In the genomic region with DNA sequence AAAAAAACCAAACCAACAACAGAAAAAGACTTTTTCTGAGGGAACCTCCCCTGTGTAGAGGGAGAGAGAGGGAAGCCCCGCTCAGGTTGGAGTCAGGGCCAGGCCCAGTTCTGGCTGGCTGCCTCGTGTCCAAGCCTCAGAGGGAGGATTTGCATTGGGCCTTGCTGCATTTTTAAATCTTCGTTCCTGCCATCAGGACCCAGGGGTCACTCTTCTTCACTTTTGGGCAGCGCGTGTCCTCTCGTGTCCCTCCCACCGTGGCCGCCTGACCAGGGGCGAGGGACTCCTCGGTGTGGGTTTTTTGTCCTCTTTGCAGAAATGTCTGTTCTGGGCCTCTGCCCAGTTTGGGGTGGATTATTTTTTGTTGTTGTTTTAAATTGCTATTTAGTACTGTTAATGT, we compare ENCODE assay signal across 20 cellular contexts. TPM values are rescaled to one million over a fixed set of nuclear protein-coding genes. Genes with fewer than 3 reads are reported as not detected.
"Had no signal": no experiment of that assay in that cellular context is flagged by ENCODE, and none has a peak within 500 bp of the region (broad histone marks: within the 10 kb centered on the region; RNA-seq: fewer than 3 reads in every experiment).

No MANE protein-coding gene starts in this region.

- H3K27me3 ChIP-seq: foreskin keratinocyte, thyroid gland had no signal

- H3K4me3 Mint-ChIP-seq: activated CD4-positive, alpha-beta T cell treated with anti-CD3 and anti-CD28 coated beads, Interleukin-2, amount 10 ng/mL, durations not matched to agents 24 days and 14 days; activated CD8-positive, alpha-beta T cell treated with anti-CD3 and anti-CD28 coated beads for 36 hours; activated naive CD4-positive, alpha-beta T cell treated with anti-CD3 and anti-CD28 coated beads, Interleukin-2, amount 10 ng/mL, durations not matched to agents 7 days and 5 days; natural killer cell treated with Interleukin-12 subunit alpha and Interleukin-12 subunit beta and Interleukin-15 and Interleukin-18, amount 100 ng/mL, for 72 hours had no signal

- DNase-seq: activated CD4-positive, alpha-beta T cell treated with anti-CD3 and anti-CD28 coated beads, Interleukin-2, amount 10 ng/mL, durations not matched to agents 24 days and 14 days; activated CD8-positive, alpha-beta T cell treated with anti-CD3 and anti-CD28 coated beads for 36 hours; activated naive CD4-positive, alpha-beta T cell treated with anti-CD3 and anti-CD28 coated beads, Interleukin-2, amount 10 ng/mL, durations not matched to agents 7 days and 5 days; activated T-cell treated with anti-CD3 and anti-CD28 coated beads, Interleukin-2, amount 50 U/mL, for 24 hours; aorta; foreskin keratinocyte; glutamatergic neuron; lower lobe of right lung; occipital lobe; posterior cingulate gyrus; stimulated activated naive B cell treated with anti-CD40 and anti-IgM and Interleukin-4, amounts not matched to agents 10 μg/mL and 1 μg/mL and 100 μg/mL, for 72 hours; T-helper 9 cell; thyroid gland had no signal

- H3K27ac Mint-ChIP-seq: activated CD4-positive, alpha-beta T cell treated with anti-CD3 and anti-CD28 coated beads, Interleukin-2, amount 10 ng/mL, durations not matched to agents 24 days and 14 days; activated CD8-positive, alpha-beta T cell treated with anti-CD3 and anti-CD28 coated beads for 36 hours; activated naive CD4-positive, alpha-beta T cell treated with anti-CD3 and anti-CD28 coated beads, Interleukin-2, amount 10 ng/mL, durations not matched to agents 7 days and 5 days; activated T-cell treated with anti-CD3 and anti-CD28 coated beads, Interleukin-2, amount 50 U/mL, for 24 hours had no signal

- H3K36me3 Mint-ChIP-seq: activated naive CD4-positive, alpha-beta T cell treated with anti-CD3 and anti-CD28 coated beads, Interleukin-2, amount 10 ng/mL, durations not matched to agents 7 days and 5 days; natural killer cell treated with Interleukin-12 subunit alpha and Interleukin-12 subunit beta and Interleukin-15 and Interleukin-18, amount 100 ng/mL, for 72 hours; stimulated activated naive B cell treated with anti-CD40 and anti-IgM and Interleukin-4, amounts not matched to agents 10 μg/mL and 1 μg/mL and 100 μg/mL, for 72 hours had no signal

- H3K9me3 ChIP-seq: lower lobe of right lung, thyroid gland had no signal

- H3K9me3 Mint-ChIP-seq: activated CD4-positive, alpha-beta T cell treated with anti-CD3 and anti-CD28 coated beads, Interleukin-2, amount 10 ng/mL, durations not matched to agents 24 days and 14 days; activated CD8-positive, alpha-beta T cell treated with anti-CD3 and anti-CD28 coated beads for 36 hours; activated naive CD4-positive, alpha-beta T cell treated with anti-CD3 and anti-CD28 coated beads, Interleukin-2, amount 10 ng/mL, durations not matched to agents 7 days and 5 days; activated T-cell treated with anti-CD3 and anti-CD28 coated beads, Interleukin-2, amount 50 U/mL, for 24 hours; central memory CD8-positive, alpha-beta T cell; natural killer cell treated with Interleukin-12 subunit alpha and Interleukin-12 subunit beta and Interleukin-15 and Interleukin-18, amount 100 ng/mL, for 72 hours; stimulated activated naive B cell treated with anti-CD40 and anti-IgM and Interleukin-4, amounts not matched to agents 10 μg/mL and 1 μg/mL and 100 μg/mL, for 72 hours had no signal

- H3K27ac ChIP-seq: coronary artery, foreskin keratinocyte, lower lobe of right lung, thyroid gland had no signal

- FAIRE-seq: urothelium cell line had no signal

- H3K36me3 ChIP-seq: lower lobe of right lung, thyroid gland had no signal

- H3K4me3 ChIP-seq: lower lobe of right lung, thyroid gland had no signal

RNA-seq across cellular contexts. Expression of gene LRRC74B, which starts 57.9 kb away (rescaled TPM):
- total RNA-seq: activated CD4-positive, alpha-beta T cell treated with anti-CD3 and anti-CD28 coated beads, Interleukin-2, amount 10 ng/mL, durations not matched to agents 24 days and 14 days; activated CD8-positive, alpha-beta T cell treated with anti-CD3 and anti-CD28 coated beads for 36 hours; aorta; epithelial cell of proximal tubule; fibroblast of lung; foreskin keratinocyte; mesenteric fat pad; natural killer cell treated with Interleukin-12 subunit alpha and Interleukin-12 subunit beta and Interleukin-15 and Interleukin-18, amount 100 ng/mL, for 72 hours; occipital lobe; thyroid gland had no signal
- polyA plus RNA-seq: fibroblast of lung, foreskin keratinocyte had no signal
